12 cellular contexts compared by ENCODE assay signal in the genomic region with DNA sequence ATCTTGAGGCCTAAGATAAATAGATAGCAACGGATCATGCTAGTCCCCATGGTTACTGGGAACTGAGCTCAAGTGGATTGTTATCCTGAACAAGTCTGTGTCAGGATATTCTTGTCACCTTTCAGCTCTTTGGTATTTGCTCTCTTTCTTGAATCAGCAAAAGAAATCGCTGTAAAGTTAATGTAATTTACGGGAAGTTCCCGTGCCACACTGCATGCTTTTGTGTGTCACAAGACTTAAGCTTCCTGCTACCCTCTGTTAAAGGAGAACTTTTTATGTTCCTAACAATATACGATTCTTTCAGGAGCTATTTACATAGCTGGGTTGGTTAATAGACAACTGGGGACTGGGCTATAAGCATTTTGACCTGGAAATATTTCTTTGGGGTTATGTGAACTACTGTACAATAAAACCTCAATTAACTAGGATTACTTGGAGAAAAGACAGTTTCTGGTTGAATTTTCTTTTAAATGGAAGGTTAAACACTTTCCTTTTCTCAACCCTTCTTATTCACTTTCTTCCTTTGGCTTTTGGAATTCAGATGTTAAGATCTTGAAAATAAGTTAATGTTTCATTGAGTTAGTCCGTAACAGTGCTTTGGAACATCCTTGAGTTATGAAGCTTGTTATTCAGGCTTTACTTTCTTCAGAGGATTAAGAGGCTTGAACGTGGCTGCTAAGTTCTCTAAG.
DNase-seq lines count a peak whose midpoint lies in the region; ATAC-seq and TF ChIP-seq lines count a peak whose summit lies in the region.
"Had no signal": no experiment of that assay in that cellular context is flagged by ENCODE, and none has a peak within 500 bp of the region (broad histone marks: within the 10 kb centered on the region; RNA-seq: fewer than 3 reads in every experiment).

No MANE protein-coding gene starts in this region.

- CTCF ChIA-PET in PC-3 (lab: Charles Lee) = no interaction called here
- CTCF ChIA-PET in naive thymus-derived CD4-positive, alpha-beta T cell (lab: Charles Lee) = no interaction called here

- no peaks in the 10 kb centered on the region for H3K9me3 Mint-ChIP-seq in naive thymus-derived CD4-positive, alpha-beta T cell
- no peaks in the 10 kb centered on the region for H3K9me3 Mint-ChIP-seq in stimulated activated naive CD8-positive, alpha-beta T cell treated with anti-CD3 and anti-CD28 coated beads, Interleukin-15, amount 100 ng/mL, for 72 hours
- H3K9me3 Mint-ChIP-seq: brain, T-cell had no signal

- H4K20me1 ChIP-seq in PC-3 (ENCODE audit: low read length) = no peaks in the 10 kb centered on the region

- intact Hi-C loops in PC-3 (cut with micrococcal nuclease) = no loop called here
- intact Hi-C loops in naive thymus-derived CD4-positive, alpha-beta T cell (cut with micrococcal nuclease) = no loop called here

- ATAC-seq in PC-3 = peak; percentile 49; the same call in 1 of the 2 replicates
- peak; percentile 58 for ATAC-seq in naive thymus-derived CD4-positive, alpha-beta T cell
- no peak for ATAC-seq in GM19395 (IDR thresholded peaks at IDR 0.05; ENCODE audit: unreplicated experiment)
- no peak for ATAC-seq in stimulated activated naive CD8-positive, alpha-beta T cell treated with anti-CD3 and anti-CD28 coated beads, Interleukin-15, amount 100 ng/mL, for 72 hours
- ATAC-seq: foreskin keratinocyte, T-cell had no signal

- H3K4me3 Mint-ChIP-seq in naive thymus-derived CD4-positive, alpha-beta T cell = no peak overlapping the region
- H3K4me3 Mint-ChIP-seq in stimulated activated naive CD8-positive, alpha-beta T cell treated with anti-CD3 and anti-CD28 coated beads, Interleukin-15, amount 100 ng/mL, for 72 hours = no peak overlapping the region
- H3K4me3 Mint-ChIP-seq: T-cell had no signal

- no peak for TF ChIP-seq CTCF in PC-3 (conservative IDR thresholded peaks at IDR 0.05; ENCODE audit: low read depth, low read length)

- H3K79me2 ChIP-seq in PC-3 (ENCODE audit: low read length) = peaks cover 22% of the 10 kb centered on the region

- H3K27me3 Mint-ChIP-seq in naive thymus-derived CD4-positive, alpha-beta T cell = peaks cover 5 to 28% (median 12%) of the 10 kb centered on the region in 5 donors
- peaks cover 18% of the 10 kb centered on the region for H3K27me3 Mint-ChIP-seq in stimulated activated naive CD8-positive, alpha-beta T cell treated with anti-CD3 and anti-CD28 coated beads, Interleukin-15, amount 100 ng/mL, for 72 hours
- H3K27me3 Mint-ChIP-seq: brain had no signal

- H3F3A ChIP-seq in PC-3 (ENCODE audit: low read length, unreplicated experiment) = no peaks in the 10 kb centered on the region

- H3K27ac Mint-ChIP-seq in naive thymus-derived CD4-positive, alpha-beta T cell = no peak overlapping the region
- H3K27ac Mint-ChIP-seq in stimulated activated naive CD8-positive, alpha-beta T cell treated with anti-CD3 and anti-CD28 coated beads, Interleukin-15, amount 100 ng/mL, for 72 hours = no peak overlapping the region
- H3K27ac Mint-ChIP-seq: T-cell had no signal

- no peak overlapping the region for H3K4me2 ChIP-seq in PC-3 (ENCODE audit: low read length)

- no peaks in the 10 kb centered on the region; the same call in 1 of the 2 replicates for H3K4me1 ChIP-seq in PC-3 (ENCODE audit: insufficient read depth, low read length)
- no peaks in the 10 kb centered on the region for H3K4me1 ChIP-seq in naive thymus-derived CD4-positive, alpha-beta T cell (ENCODE audit: control insufficient read depth in 2 of 2, insufficient read depth in 2 of 2, low read length in 2 of 2)
- H3K4me1 ChIP-seq: foreskin keratinocyte had no signal

- H3K4me1 Mint-ChIP-seq in naive thymus-derived CD4-positive, alpha-beta T cell = peaks cover 0 to 2% (median 0%) of the 10 kb centered on the region in 7 donors
- H3K4me1 Mint-ChIP-seq in stimulated activated naive CD8-positive, alpha-beta T cell treated with anti-CD3 and anti-CD28 coated beads, Interleukin-15, amount 100 ng/mL, for 72 hours = no peaks in the 10 kb centered on the region
- H3K4me1 Mint-ChIP-seq: T-cell had no signal

- no peaks in the 10 kb centered on the region for H3K9me3 ChIP-seq in PC-3 (ENCODE audit: low read length)
- H3K9me3 ChIP-seq in naive thymus-derived CD4-positive, alpha-beta T cell (ENCODE audit: control insufficient read depth in 2 of 3, low read length in 3 of 3) = no peaks in the 10 kb centered on the region

- H3K9me2 ChIP-seq in PC-3 (replicated peaks; ENCODE audit: low read length) = 0 out of 2 replicates have a peak, but pooled peaks cover 3% of the 10 kb centered on the region

- no peak overlapping the region for H3K27ac ChIP-seq in PC-3 (ENCODE audit: low read length)
- no peak overlapping the region for H3K27ac ChIP-seq in naive thymus-derived CD4-positive, alpha-beta T cell (ENCODE audit: low read depth, low read length)
- H3K27ac ChIP-seq: foreskin keratinocyte had no signal

- BruUV-seq in PC-3 (replicated peaks; lab: Mats Ljungman, UMichigan) = no TSS peak

- no peak overlapping the region for H2AFZ ChIP-seq in PC-3 (ENCODE audit: low read length)

- no peak overlapping the region for H3K4me3 ChIP-seq in PC-3 (ENCODE audit: low read length)
- H3K4me3 ChIP-seq in naive thymus-derived CD4-positive, alpha-beta T cell (ENCODE audit: low read length) = no peak overlapping the region

- H3K36me3 Mint-ChIP-seq in naive thymus-derived CD4-positive, alpha-beta T cell = no peaks in the 10 kb centered on the region
- H3K36me3 Mint-ChIP-seq: brain, T-cell had no signal

- no peaks in the 10 kb centered on the region for H3K36me3 ChIP-seq in PC-3 (ENCODE audit: low read depth, low read length)
- no peaks in the 10 kb centered on the region for H3K36me3 ChIP-seq in naive thymus-derived CD4-positive, alpha-beta T cell (ENCODE audit: control insufficient read depth in 2 of 3, insufficient read depth in 3 of 3, low read length in 3 of 3)

- H3K27me3 ChIP-seq in PC-3 (ENCODE audit: low read length) = no peaks in the 10 kb centered on the region
- no peaks in the 10 kb centered on the region for H3K27me3 ChIP-seq in naive thymus-derived CD4-positive, alpha-beta T cell (ENCODE audit: control insufficient read depth in 2 of 2, insufficient read depth in 2 of 2, low read length in 2 of 2)
- H3K27me3 ChIP-seq: foreskin keratinocyte had no signal

- H3K9ac ChIP-seq in PC-3 (ENCODE audit: low read length) = no peak overlapping the region

- POLR2A ChIA-PET in PC-3 (lab: Charles Lee; ENCODE audit: unreplicated experiment) = interaction anchor here (0.6 kb wide), 2 partner anchors 29 to 66 kb away, joined by 3 to 9 read pairs; no protein-coding TSS in a partner anchor
- POLR2A ChIA-PET in naive thymus-derived CD4-positive, alpha-beta T cell (lab: Charles Lee) = no interaction called here

- DNase-seq in Ammon's horn (ENCODE audit: low spot score) (peak; percentile 23), PC-3 (no peak), glomerular visceral epithelial cell (ENCODE audit: extremely low spot score) (peak; percentile 60)
- no peak for DNase-seq in naive thymus-derived CD4-positive, alpha-beta T cell
- DNase-seq in activated T-cell treated with anti-CD3 and anti-CD28 coated beads, Interleukin-2, amount 50 U/mL, for 48 hours = no peak
- DNase-seq in stimulated activated naive CD8-positive, alpha-beta T cell treated with anti-CD3 and anti-CD28 coated beads, Interleukin-15, amount 100 ng/mL, for 72 hours = no peak
- no peak for DNase-seq in activated CD4-positive, CD25-positive, alpha-beta regulatory T cell treated with anti-CD3 and anti-CD28 coated beads, Interleukin-2, amount 50 U/mL, for 72 hours
- DNase-seq: foreskin keratinocyte, IMR-90, T-cell had no signal

Comparison
In these comparisons a context has a peak if more than half of its experiments do, and no peak if none do; other contexts are left out.
1. DNase-seq: peak in Ammon's horn (single experiment) and glomerular visceral epithelial cell (single experiment); none in PC-3 (single experiment), naive thymus-derived CD4-positive, alpha-beta T cell (0 of 9), activated T-cell treated with anti-CD3 and anti-CD28 coated beads, Interleukin-2, amount 50 U/mL, for 48 hours (0 of 2), stimulated activated naive CD8-positive, alpha-beta T cell treated with anti-CD3 and anti-CD28 coated beads, Interleukin-15, amount 100 ng/mL, for 72 hours (0 of 2) and activated CD4-positive, CD25-positive, alpha-beta regulatory T cell treated with anti-CD3 and anti-CD28 coated beads, Interleukin-2, amount 50 U/mL, for 72 hours (single experiment).
2. ATAC-seq: peak in PC-3 (single experiment) and naive thymus-derived CD4-positive, alpha-beta T cell (single experiment); none in GM19395 (single experiment) and stimulated activated naive CD8-positive, alpha-beta T cell treated with anti-CD3 and anti-CD28 coated beads, Interleukin-15, amount 100 ng/mL, for 72 hours (single experiment).